ENCODE assay signal across 32 cellular contexts in the genomic region with DNA sequence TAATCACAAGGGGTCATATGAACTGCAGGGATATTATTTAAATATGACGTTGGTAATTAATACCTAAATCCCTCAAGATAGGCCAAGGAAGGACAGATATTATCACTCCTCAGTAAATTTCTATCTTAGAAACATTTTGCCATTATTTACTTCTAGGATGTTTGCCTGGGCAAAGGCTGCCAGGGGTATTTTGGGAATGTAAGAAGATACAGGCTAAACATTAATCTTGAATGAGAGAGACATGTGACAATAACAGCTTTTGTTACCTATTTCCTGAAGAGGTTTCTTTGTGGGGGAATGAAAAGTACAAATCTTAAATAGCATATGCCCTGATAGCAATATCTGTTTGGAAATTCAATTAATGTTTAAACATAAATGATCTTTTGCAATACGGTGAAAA. TPM values are rescaled to one million over a fixed set of nuclear protein-coding genes. Genes with fewer than 3 reads are reported as not detected.
"Had no signal": no experiment of that assay in that cellular context is flagged by ENCODE, and none has a peak within 500 bp of the region (broad histone marks: within the 10 kb centered on the region; RNA-seq: fewer than 3 reads in every experiment).

No MANE protein-coding gene starts in this region.

- DNase-seq: activated CD4-positive, alpha-beta memory T cell treated with anti-CD3 and anti-CD28 coated beads for 36 hours; activated CD4-positive, alpha-beta T cell treated with anti-CD3 and anti-CD28 coated beads for 36 hours; activated CD4-positive, alpha-beta T cell treated with anti-CD3 and anti-CD28 coated beads, Interleukin-2, amount 10 ng/mL, durations not matched to agents 24 days and 14 days; activated CD4-positive, CD25-positive, alpha-beta regulatory T cell; activated CD4-positive, CD25-positive, alpha-beta regulatory T cell treated with anti-CD3 and anti-CD28 coated beads, Interleukin-2, amount 50 U/mL, for 72 hours; activated CD8-positive, alpha-beta memory T cell treated with anti-CD3 and anti-CD28 coated beads, Interleukin-2, amount 10 ng/mL, durations not matched to agents 7 days and 5 days; activated CD8-positive, alpha-beta memory T cell treated with anti-CD3 and anti-CD28 coated beads, Interleukin-2, amount 50 U/mL, for 4 hours; activated CD8-positive, alpha-beta T cell treated with anti-CD3 and anti-CD28 coated beads, Interleukin-2, amount 10 ng/mL, durations not matched to agents 7 days and 5 days; activated effector memory CD4-positive, alpha-beta T cell treated with anti-CD3 and anti-CD28 coated beads, Interleukin-2, amount 50 U/mL, for 16 hours; activated naive CD4-positive, alpha-beta T cell treated with anti-CD3 and anti-CD28 coated beads for 36 hours; activated naive CD8-positive, alpha-beta T cell treated with anti-CD3 and anti-CD28 coated beads for 36 hours; activated naive CD8-positive, alpha-beta T cell treated with anti-CD3 and anti-CD28 coated beads, Interleukin-2, amount 50 U/mL, for 24 hours; activated T-cell treated with anti-CD3 and anti-CD28 coated beads, Interleukin-2, amount 50 U/mL, for 1 hour; activated T-cell treated with anti-CD3 and anti-CD28 coated beads, Interleukin-2, amount 50 U/mL, for 48 hours; adrenal gland; amygdala; aorta; body of pancreas; caudate nucleus; cortex of kidney; dermis blood vessel endothelial cell; effector CD4-positive, alpha-beta T cell; effector memory CD8-positive, alpha-beta T cell; erythroblast; foreskin keratinocyte; gastrocnemius medialis; glutamatergic neuron; heart left ventricle; T-helper 17 cell; T1000 had no signal

- FAIRE-seq: colon had no signal

- H3K4me3 ChIP-seq: adrenal gland, body of pancreas, esophagus muscularis mucosa, gastrocnemius medialis, heart left ventricle had no signal

- H3K27ac ChIP-seq: adrenal gland, body of pancreas, esophagus muscularis mucosa, foreskin keratinocyte, heart left ventricle had no signal

- H3K9me3 ChIP-seq: adrenal gland, body of pancreas, esophagus muscularis mucosa, gastrocnemius medialis, heart left ventricle had no signal

- H3K36me3 ChIP-seq: adrenal gland, esophagus muscularis mucosa, gastrocnemius medialis, heart left ventricle had no signal

- ATAC-seq: activated CD4-positive, alpha-beta T cell treated with anti-CD3 and anti-CD28 coated beads for 36 hours; activated CD8-positive, alpha-beta memory T cell treated with anti-CD3 and anti-CD28 coated beads, Interleukin-2, amount 10 ng/mL, durations not matched to agents 7 days and 5 days; activated CD8-positive, alpha-beta T cell treated with anti-CD3 and anti-CD28 coated beads, Interleukin-2, amount 10 ng/mL, durations not matched to agents 7 days and 5 days; activated naive CD8-positive, alpha-beta T cell treated with anti-CD3 and anti-CD28 coated beads, Interleukin-2, amount 50 U/mL, for 24 hours; body of pancreas; effector memory CD8-positive, alpha-beta T cell; foreskin keratinocyte; heart left ventricle; T-helper 17 cell had no signal

- H3K27me3 ChIP-seq: adrenal gland, body of pancreas, esophagus muscularis mucosa, foreskin keratinocyte, gastrocnemius medialis, heart left ventricle had no signal

- H3K4me1 ChIP-seq: adrenal gland, body of pancreas, esophagus muscularis mucosa, foreskin keratinocyte had no signal

RNA-seq across cellular contexts. Expression of a gene that starts 0.8 kb away (rescaled TPM):
- polyA plus RNA-seq: adrenal gland, aorta, foreskin keratinocyte, heart left ventricle had no signal
